Comparison of ENCODE assay signal across 8 cellular contexts in the genomic region with DNA sequence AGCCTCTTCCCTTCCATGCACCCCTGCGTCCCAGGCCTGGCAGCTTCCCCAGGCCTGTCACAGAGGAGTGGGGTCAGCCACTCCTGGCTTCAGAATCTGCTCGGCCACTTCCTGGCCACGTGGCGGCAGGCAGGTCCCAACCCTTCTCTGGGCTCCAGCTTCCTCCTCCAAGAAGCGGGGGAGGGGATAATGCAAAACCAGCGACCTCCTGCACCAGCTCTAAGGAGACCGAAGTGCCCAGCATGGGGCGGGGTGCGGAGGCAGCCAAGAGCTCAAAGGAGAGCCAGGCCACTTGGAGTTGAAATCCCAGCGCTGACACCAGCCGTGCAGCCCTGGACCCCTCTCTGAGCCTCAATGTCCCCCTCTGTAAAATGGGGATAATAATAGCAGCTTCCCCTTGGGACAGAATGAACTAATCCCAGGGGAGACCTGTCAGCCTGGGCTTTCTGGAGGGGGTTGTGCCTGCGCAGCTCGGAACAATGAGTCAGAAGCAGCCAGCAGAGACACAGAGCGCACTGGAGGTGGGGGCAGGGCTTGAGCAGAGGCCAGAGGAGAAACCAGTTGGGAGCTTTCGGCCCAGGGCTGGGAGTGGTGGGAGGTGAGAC. TPM values are rescaled to one million over a fixed set of nuclear protein-coding genes. Genes with fewer than 3 reads are reported as not detected.
DNase-seq lines count a peak whose midpoint lies in the region; ATAC-seq lines count a peak whose summit lies in the region.

No MANE protein-coding gene starts in this region.

- no peak overlapping the region for H3K27ac Mint-ChIP-seq in stimulated activated naive CD8-positive, alpha-beta T cell treated with anti-CD3 and anti-CD28 coated beads, Interleukin-15, amount 100 ng/mL, for 72 hours

- no peaks in the 10 kb centered on the region for H3K27me3 Mint-ChIP-seq in stimulated activated naive CD8-positive, alpha-beta T cell treated with anti-CD3 and anti-CD28 coated beads, Interleukin-15, amount 100 ng/mL, for 72 hours

- peak; percentile 87 for DNase-seq in ACHN
- peak; percentile 92 for DNase-seq in astrocyte of the hippocampus (ENCODE audit: low read depth, low spot score)
- DNase-seq in hypothalamus (lab: John Stamatoyannopoulos, UW) = peak in 45 of 51 donors; percentile 32 to 89 (median 76)
- peak; percentile 84 for DNase-seq in sciatic nerve (ENCODE audit: low spot score)
- DNase-seq in activated CD4-positive, CD25-positive, alpha-beta regulatory T cell treated with anti-CD3 and anti-CD28 coated beads, Interleukin-2, amount 50 U/mL, for 72 hours = no peak
- no peak for DNase-seq in stimulated activated naive CD8-positive, alpha-beta T cell treated with anti-CD3 and anti-CD28 coated beads, Interleukin-15, amount 100 ng/mL, for 72 hours
- no peak for DNase-seq in activated CD4-positive, CD25-positive, alpha-beta regulatory T cell (lab: John Stamatoyannopoulos, UW)

- intact Hi-C loops in sciatic nerve (cut with DNase I) = loop anchor here (5.0 kb wide), 1 partner anchor 47 kb away; no protein-coding TSS in a partner anchor

- no peaks in the 10 kb centered on the region for H3K9me3 ChIP-seq in HUES6 (ENCODE audit: control insufficient read depth, insufficient read depth, low read depth, low read length)

- no peak overlapping the region for H3K4me3 ChIP-seq in HUES6 (ENCODE audit: low read depth, low read length)

- H3K27ac ChIP-seq in HUES6 (ENCODE audit: low read depth, low read length) = peak overlapping the region; percentile 63

- in situ Hi-C loops in ACHN (cut with HindIII; ENCODE audit: low pct_ligation_motif_present, low pct_unique_long_range_greater_than_20kb, low sequenced_read_pairs) = no loop called here

- no peaks in the 10 kb centered on the region for H3K9me3 Mint-ChIP-seq in stimulated activated naive CD8-positive, alpha-beta T cell treated with anti-CD3 and anti-CD28 coated beads, Interleukin-15, amount 100 ng/mL, for 72 hours

- no peaks in the 10 kb centered on the region for H3K4me1 Mint-ChIP-seq in stimulated activated naive CD8-positive, alpha-beta T cell treated with anti-CD3 and anti-CD28 coated beads, Interleukin-15, amount 100 ng/mL, for 72 hours

- H3K4me1 ChIP-seq in HUES6 (ENCODE audit: control insufficient read depth, insufficient read depth, low read length) = peaks cover 32% of the 10 kb centered on the region

- H3K27me3 ChIP-seq in HUES6 (ENCODE audit: control insufficient read depth, insufficient read depth, low read length) = no peaks in the 10 kb centered on the region

- H3K9ac ChIP-seq in HUES6 (ENCODE audit: low read length) = peak overlapping the region; percentile 79

- H3K4me3 Mint-ChIP-seq in stimulated activated naive CD8-positive, alpha-beta T cell treated with anti-CD3 and anti-CD28 coated beads, Interleukin-15, amount 100 ng/mL, for 72 hours = no peak overlapping the region

- H3K36me3 ChIP-seq in HUES6 (ENCODE audit: control insufficient read depth, insufficient read depth, low read length) = no peaks in the 10 kb centered on the region

- peak; percentile 81 for ATAC-seq in sciatic nerve
- no peak for ATAC-seq in stimulated activated naive CD8-positive, alpha-beta T cell treated with anti-CD3 and anti-CD28 coated beads, Interleukin-15, amount 100 ng/mL, for 72 hours

RNA-seq across cellular contexts. Expression of a gene that starts 22.8 kb away (rescaled TPM):
- 28.7 TPM for total RNA-seq in sciatic nerve

RNA-seq across cellular contexts. Expression of a gene that starts 49.6 kb away (rescaled TPM):
- total RNA-seq in sciatic nerve = 1.7 TPM

RNA-seq across cellular contexts. Expression of a gene that starts 50.0 kb away (rescaled TPM):
- total RNA-seq in sciatic nerve = 179 TPM

Comparison
In these comparisons a context has a peak if more than half of its experiments do, and no peak if none do; other contexts are left out.
1. DNase-seq: peak in ACHN (single experiment), astrocyte of the hippocampus (single experiment), hypothalamus (45 of 51) and sciatic nerve (single experiment); none in activated CD4-positive, CD25-positive, alpha-beta regulatory T cell treated with anti-CD3 and anti-CD28 coated beads, Interleukin-2, amount 50 U/mL, for 72 hours (single experiment), stimulated activated naive CD8-positive, alpha-beta T cell treated with anti-CD3 and anti-CD28 coated beads, Interleukin-15, amount 100 ng/mL, for 72 hours (0 of 2) and activated CD4-positive, CD25-positive, alpha-beta regulatory T cell (0 of 4).